ENCODE assay signal across 8 cellular contexts in the genomic region with DNA sequence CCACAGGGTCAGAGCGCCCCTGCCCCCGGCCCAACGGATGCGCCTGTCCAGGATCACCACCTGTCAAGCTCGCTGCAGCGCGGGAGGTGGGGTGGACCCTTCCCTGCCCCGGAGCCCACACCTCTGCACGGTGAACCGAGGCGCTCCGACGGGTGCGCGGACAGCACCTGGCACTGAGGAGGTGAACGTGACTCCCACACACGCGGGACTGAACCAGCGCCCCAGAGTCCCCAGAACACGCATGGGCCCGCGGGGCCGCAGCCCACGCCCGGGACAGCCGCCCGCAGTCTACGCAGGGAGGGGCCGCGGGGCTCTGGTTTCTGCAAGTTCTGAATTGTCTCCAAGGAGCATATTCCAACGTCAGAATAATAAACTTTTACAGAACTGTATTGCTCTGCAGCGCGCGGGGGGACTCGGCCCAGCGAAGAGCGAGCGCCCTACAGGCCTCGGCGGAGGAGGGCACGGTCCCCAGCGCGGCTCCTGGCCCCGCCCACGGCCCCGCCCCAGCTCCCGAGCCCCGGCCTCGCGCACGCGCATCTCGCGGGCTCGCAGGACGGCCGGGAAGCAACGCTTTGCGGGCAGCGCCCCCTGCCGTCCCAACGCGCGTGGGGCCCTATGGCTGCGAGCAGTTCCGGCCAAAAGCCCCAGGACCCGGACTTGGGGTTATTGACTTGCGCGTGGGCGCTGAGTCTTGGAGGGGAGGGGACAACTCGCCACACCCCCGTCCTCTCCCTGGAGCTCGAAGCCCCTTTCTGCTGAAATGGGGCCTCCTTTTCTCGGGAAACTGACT. TPM values are rescaled to one million over a fixed set of nuclear protein-coding genes. Genes with fewer than 3 reads are reported as not detected.
DNase-seq lines count a peak whose midpoint lies in the region; ATAC-seq and TF ChIP-seq lines count a peak whose summit lies in the region.

No MANE protein-coding gene starts in this region.

- peak overlapping the region; percentile 58 for H3K4me3 Mint-ChIP-seq in CD4-positive, alpha-beta T cell

- peak; percentile 99 for ATAC-seq in CD4-positive, alpha-beta T cell (ENCODE audit: poor library complexity)
- ATAC-seq in GM19397 (IDR thresholded peaks at IDR 0.05; ENCODE audit: unreplicated experiment) (peak; percentile 93), HG03521 (IDR thresholded peaks at IDR 0.05; ENCODE audit: unreplicated experiment) (peak; percentile 95), mucosa of descending colon (peak; percentile 100)

- no peak overlapping the region for H3K27ac Mint-ChIP-seq in CD4-positive, alpha-beta T cell

- TF ChIP-seq CTCF in CD4-positive, alpha-beta T cell (IDR thresholded peaks at IDR 0.05): peak; percentile 94
- TF ChIP-seq CTCF in epithelial cell of proximal tubule (conservative IDR thresholded peaks at IDR 0.05; ENCODE audit: low read depth, low read length): peak; percentile 84
- peak; percentile 93 for TF ChIP-seq CTCF in mucosa of descending colon (IDR thresholded peaks at IDR 0.05)

- H3K4me1 ChIP-seq in NT2/D1 (ENCODE audit: insufficient read depth, insufficient read length) (peaks cover 8% of the 10 kb centered on the region), mucosa of descending colon (ENCODE audit: low read depth) (peaks cover 6% of the 10 kb centered on the region)

- no peaks in the 10 kb centered on the region for H3K27me3 Mint-ChIP-seq in CD4-positive, alpha-beta T cell

- peak overlapping the region; percentile 15 for H3K4me3 ChIP-seq in NT2/D1 (ENCODE audit: insufficient read length, low read depth)
- H3K4me3 ChIP-seq in epithelial cell of proximal tubule (ENCODE audit: low read depth, low read length): peak overlapping the region; percentile 65
- H3K4me3 ChIP-seq in mucosa of descending colon: peak overlapping the region; percentile 11

- POLR2A ChIA-PET in CD4-positive, alpha-beta T cell (lab: Charles Lee): interaction anchor here (0.6 to 2.1 kb wide), 6 partner anchors 11 to 394 kb away, joined by 3 to 16 read pairs (median 3); partner anchors contain the start of gene OAT

- no peak overlapping the region for H3K27ac ChIP-seq in CD4-positive, alpha-beta T cell (ENCODE audit: low read depth, low read length)

- H3K36me3 Mint-ChIP-seq in CD4-positive, alpha-beta T cell (ENCODE audit: low read depth): no peaks in the 10 kb centered on the region

- peak; percentile 78 to 96 (median 92) for DNase-seq in CD4-positive, alpha-beta T cell
- peak; percentile 66 for DNase-seq in NT2/D1 (ENCODE audit: low read depth, low spot score)
- DNase-seq in activated T-cell treated with anti-CD3 and anti-CD28 coated beads for 48 hours (ENCODE audit: low read depth): peak; percentile 96
- no peak for DNase-seq in epithelial cell of proximal tubule (ENCODE audit: low read depth)
- peak; percentile 92 to 96 (median 94) for DNase-seq in mucosa of descending colon
- peak; percentile 86 to 87 for DNase-seq in stimulated activated CD8-positive, alpha-beta memory T cell treated with anti-CD3 and anti-CD28 coated beads, Interleukin-15, amount 100 ng/mL, for 48 hours (ENCODE audit: low read depth in 2 of 2)

- H3K27me3 ChIP-seq in CD4-positive, alpha-beta T cell (ENCODE audit: control insufficient read depth, insufficient read depth, low read length): no peaks in the 10 kb centered on the region
- peaks cover 9% of the 10 kb centered on the region for H3K27me3 ChIP-seq in NT2/D1 (ENCODE audit: insufficient read depth, insufficient read length)

- no peaks in the 10 kb centered on the region for H3K9me3 ChIP-seq in CD4-positive, alpha-beta T cell (ENCODE audit: control insufficient read depth, low read length)
- peaks cover 15% of the 10 kb centered on the region; the same call in 1 of the 2 replicates for H3K9me3 ChIP-seq in NT2/D1 (ENCODE audit: insufficient read depth, low read length)
- H3K9me3 ChIP-seq in mucosa of descending colon: no peaks in the 10 kb centered on the region

- H3K4me1 Mint-ChIP-seq in CD4-positive, alpha-beta T cell (ENCODE audit: low read depth): peaks cover 4% of the 10 kb centered on the region

- CTCF ChIA-PET in CD4-positive, alpha-beta T cell (lab: Charles Lee): interaction anchor here (0.6 to 6.5 kb wide), 14 partner anchors 9 to 1434 kb away, joined by 3 to 69 read pairs (median 4); partner anchors contain the start of genes BCCIP, LHPP, OAT and UROS

- peak overlapping the region; percentile 61 for H3K9ac ChIP-seq in NT2/D1 (ENCODE audit: insufficient read length, low read depth)

- intact Hi-C loops in CD4-positive, alpha-beta T cell (cut with DNase I, micrococcal nuclease): loop anchor here (1.0 to 5.0 kb wide), 6 partner anchors 72 to 1257 kb away; partner anchors contain the start of gene LHPP (in 1 of the 2)
- intact Hi-C loops in mucosa of descending colon (cut with DNase I, micrococcal nuclease): loop anchor here (5.0 to 10.0 kb wide), 2 partner anchors 397 to 804 kb away; no protein-coding TSS in a partner anchor

- no peaks in the 10 kb centered on the region for H3K9me3 Mint-ChIP-seq in CD4-positive, alpha-beta T cell

- H3K36me3 ChIP-seq in NT2/D1 (ENCODE audit: insufficient read depth, insufficient read length, low read length) (no peaks in the 10 kb centered on the region), mucosa of descending colon (ENCODE audit: low read depth) (no peaks in the 10 kb centered on the region)

RNA-seq across cellular contexts. Expression of gene OAT, which starts 29.7 kb away (rescaled TPM):
- 10 to 100 TPM; 48.5 to 54.9 TPM for total RNA-seq in CD4-positive, alpha-beta T cell
- total RNA-seq in epithelial cell of proximal tubule: 50.9 and 85.7 TPM in 2 replicates
- 100 to 1,000 TPM in 1 of 3 donors, 10 to 100 TPM in 2; 46.7 to 120 (median 69.6) TPM for total RNA-seq in mucosa of descending colon

Comparison
In these comparisons a context has a peak if more than half of its experiments do, and no peak if none do; other contexts are left out.
1. H3K4me3 ChIP-seq: peak in every context shown above with its lines; median percentile 65 in epithelial cell of proximal tubule; 15 in NT2/D1; 11 in mucosa of descending colon.